Comparison of ENCODE assay signal across 14 cellular contexts in the genomic region with DNA sequence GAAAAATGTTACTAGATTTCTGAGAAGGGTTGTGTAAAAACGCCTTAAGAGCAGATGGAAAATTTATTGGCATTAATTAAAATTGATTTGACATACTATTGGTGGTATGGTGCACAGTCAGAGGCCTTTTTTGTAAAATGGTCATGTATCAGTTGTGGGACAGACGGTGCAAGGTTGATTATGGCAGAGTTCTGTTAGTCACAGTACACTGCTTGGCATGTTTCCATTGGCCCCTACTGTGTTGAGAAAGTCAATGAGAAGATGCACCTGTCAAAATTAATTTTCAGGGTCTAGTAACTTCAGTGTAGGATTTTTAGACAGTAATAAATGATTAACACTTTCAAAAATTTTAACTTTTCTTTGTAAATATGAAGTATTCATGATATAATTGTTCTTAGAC. TPM values are rescaled to one million over a fixed set of nuclear protein-coding genes. Genes with fewer than 3 reads are reported as not detected.
DNase-seq lines count a peak whose midpoint lies in the region; ATAC-seq and TF ChIP-seq lines count a peak whose summit lies in the region.
"Had no signal": no experiment of that assay in that cellular context is flagged by ENCODE, and none has a peak within 500 bp of the region (broad histone marks: within the 10 kb centered on the region; RNA-seq: fewer than 3 reads in every experiment).

No MANE protein-coding gene starts in this region.

- ATAC-seq in HG03520 (IDR thresholded peaks at IDR 0.05; ENCODE audit: unreplicated experiment), result no peak
- ATAC-seq: GM23338 had no signal

- no peaks in the 10 kb centered on the region for H3K36me3 ChIP-seq in MG63
- H3K36me3 ChIP-seq: transverse colon had no signal

- no peak overlapping the region for H3K4me3 ChIP-seq in MG63
- H3K4me3 ChIP-seq: GM23338 had no signal

- no peaks in the 10 kb centered on the region for H3K27me3 ChIP-seq in MG63
- H3K27me3 ChIP-seq: transverse colon had no signal

- no peak for TF ChIP-seq POLR2A in erythroblast (IDR thresholded peaks at IDR 0.05; ENCODE audit: low read length)

- DNase-seq in NCI-H2081 (lab: John Stamatoyannopoulos, UW) (peak; percentile 24 to 53), NCI-H2081 treated with DMSO at 0.1 percent for 48 hours (lab: John Stamatoyannopoulos, UW) (no peak), NCI-H2171 (lab: John Stamatoyannopoulos, UW) (peak; percentile 34), erythroblast (lab: John Stamatoyannopoulos, UW) (peak; percentile 9 to 19), renal cortical epithelial cell (ENCODE audit: low read depth) (peak; percentile 33), ureter (ENCODE audit: low spot score) (no peak), MG63 (no peak)
- DNase-seq: activated CD4-positive, alpha-beta memory T cell treated with anti-CD3 and anti-CD28 coated beads for 36 hours; foreskin melanocyte; NCI-H2029; stimulated activated CD4-positive, alpha-beta T cell treated with anti-CD3 and anti-CD28 coated beads, Interleukin-15, amount 100 ng/mL, for 24 hours; transverse colon had no signal

- no peaks in the 10 kb centered on the region for H3K9me3 ChIP-seq in MG63
- H3K9me3 ChIP-seq: transverse colon had no signal

RNA-seq across cellular contexts. Expression of a gene that starts 4.4 kb away (rescaled TPM):
- total RNA-seq in renal cortical epithelial cell (not detected in 2 replicates), ureter (2.3 TPM)
- not detected in 2 replicates for total RNA-seq in MG63 (2014; rRNA removed; shearing (Covaris generic); ENCODE audit: low replicate concordance)
- total RNA-seq: GM23338 had no signal

Comparison
In these comparisons a context has a peak if more than half of its experiments do, and no peak if none do; other contexts are left out.
1. DNase-seq: peak in NCI-H2081 (2 of 2), NCI-H2171 (single experiment), erythroblast (2 of 2) and renal cortical epithelial cell (single experiment); none in NCI-H2081 treated with DMSO at 0.1 percent for 48 hours (single experiment), ureter (single experiment) and MG63 (single experiment).